ENCODE assay signal across 22 cellular contexts in the genomic region with DNA sequence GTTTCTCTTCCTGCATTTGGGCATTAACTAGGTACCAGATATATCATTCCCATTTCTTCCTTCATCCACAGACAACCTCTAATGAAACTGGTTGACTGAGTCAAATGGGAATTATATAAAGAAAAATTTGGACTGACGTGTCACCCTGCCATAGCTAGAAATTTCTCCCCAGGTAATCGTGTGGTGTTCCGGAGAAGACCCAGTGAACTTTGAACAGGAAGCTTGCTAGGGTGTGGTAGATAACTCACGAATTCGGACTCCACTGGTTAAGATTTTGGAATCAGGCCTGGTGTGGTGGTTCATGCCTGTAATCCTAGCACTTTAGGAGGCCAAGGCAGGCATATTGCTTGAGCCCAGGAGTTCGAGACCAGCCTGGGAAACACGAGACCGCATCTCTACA.
"Had no signal": no experiment of that assay in that cellular context is flagged by ENCODE, and none has a peak within 500 bp of the region (broad histone marks: within the 10 kb centered on the region; RNA-seq: fewer than 3 reads in every experiment).

No MANE protein-coding gene starts in this region.

- H3K27ac Mint-ChIP-seq: activated CD8-positive, alpha-beta T cell treated with anti-CD3 and anti-CD28 coated beads for 36 hours; activated naive CD4-positive, alpha-beta T cell treated with anti-CD3 and anti-CD28 coated beads, Interleukin-2, amount 50 U/mL, for 24 hours; activated T-cell treated with anti-CD3 and anti-CD28 coated beads, Interleukin-2, amount 50 U/mL, for 72 hours had no signal

- H3K27me3 ChIP-seq: ascending aorta, SJSA1 had no signal

- H3K36me3 Mint-ChIP-seq: activated naive CD4-positive, alpha-beta T cell treated with anti-CD3 and anti-CD28 coated beads, Interleukin-2, amount 50 U/mL, for 24 hours had no signal

- FAIRE-seq: K562, RCC 7860 had no signal

- H3K9me3 ChIP-seq: ascending aorta, SJSA1 had no signal

- H3K4me3 ChIP-seq: ascending aorta, K562, SJSA1 had no signal

- ATAC-seq: activated CD4-positive, CD25-positive, alpha-beta regulatory T cell treated with anti-CD3 and anti-CD28 coated beads, Interleukin-2, amount 50 U/mL, for 24 hours; activated CD8-positive, alpha-beta T cell treated with anti-CD3 and anti-CD28 coated beads for 36 hours; activated T-cell treated with anti-CD3 and anti-CD28 coated beads, Interleukin-2, amount 50 U/mL, for 72 hours; K562 had no signal

- H3K27ac ChIP-seq: ascending aorta, SJSA1 had no signal

- H3K4me3 Mint-ChIP-seq: activated CD8-positive, alpha-beta T cell treated with anti-CD3 and anti-CD28 coated beads for 36 hours; activated naive CD4-positive, alpha-beta T cell treated with anti-CD3 and anti-CD28 coated beads, Interleukin-2, amount 50 U/mL, for 24 hours; activated T-cell treated with anti-CD3 and anti-CD28 coated beads, Interleukin-2, amount 50 U/mL, for 72 hours; brain; central memory CD8-positive, alpha-beta T cell had no signal

- H3K9me3 Mint-ChIP-seq: activated CD8-positive, alpha-beta T cell treated with anti-CD3 and anti-CD28 coated beads for 36 hours; activated naive CD4-positive, alpha-beta T cell treated with anti-CD3 and anti-CD28 coated beads, Interleukin-2, amount 50 U/mL, for 24 hours; activated T-cell treated with anti-CD3 and anti-CD28 coated beads, Interleukin-2, amount 50 U/mL, for 72 hours; brain; central memory CD8-positive, alpha-beta T cell had no signal

- H3K4me1 Mint-ChIP-seq: activated naive CD4-positive, alpha-beta T cell treated with anti-CD3 and anti-CD28 coated beads, Interleukin-2, amount 50 U/mL, for 24 hours; central memory CD8-positive, alpha-beta T cell had no signal

- H3K27me3 Mint-ChIP-seq: activated naive CD4-positive, alpha-beta T cell treated with anti-CD3 and anti-CD28 coated beads, Interleukin-2, amount 50 U/mL, for 24 hours; brain; central memory CD8-positive, alpha-beta T cell had no signal

- DNase-seq: activated CD4-positive, alpha-beta T cell treated with anti-CD3 and anti-CD28 coated beads for 4 hours; activated CD8-positive, alpha-beta memory T cell treated with anti-CD3 and anti-CD28 coated beads, Interleukin-2, amount 50 U/mL, for 4 hours; activated CD8-positive, alpha-beta T cell treated with anti-CD3 and anti-CD28 coated beads for 36 hours; activated naive CD4-positive, alpha-beta T cell; activated T-cell treated with anti-CD3 and anti-CD28 coated beads, Interleukin-2, amount 50 U/mL, for 72 hours; Karpas-422; MM.1S; NCI-H1105; NCI-H1436; NCI-H1694 treated with DMSO at 0.1 percent for 48 hours; NCI-H2029 treated with DMSO at 0.1 percent for 48 hours; NCI-H524; SHP77; T-helper 1 cell had no signal

- H3K4me1 ChIP-seq: ascending aorta had no signal
